ENCODE assay signal across 10 cellular contexts in the genomic region with DNA sequence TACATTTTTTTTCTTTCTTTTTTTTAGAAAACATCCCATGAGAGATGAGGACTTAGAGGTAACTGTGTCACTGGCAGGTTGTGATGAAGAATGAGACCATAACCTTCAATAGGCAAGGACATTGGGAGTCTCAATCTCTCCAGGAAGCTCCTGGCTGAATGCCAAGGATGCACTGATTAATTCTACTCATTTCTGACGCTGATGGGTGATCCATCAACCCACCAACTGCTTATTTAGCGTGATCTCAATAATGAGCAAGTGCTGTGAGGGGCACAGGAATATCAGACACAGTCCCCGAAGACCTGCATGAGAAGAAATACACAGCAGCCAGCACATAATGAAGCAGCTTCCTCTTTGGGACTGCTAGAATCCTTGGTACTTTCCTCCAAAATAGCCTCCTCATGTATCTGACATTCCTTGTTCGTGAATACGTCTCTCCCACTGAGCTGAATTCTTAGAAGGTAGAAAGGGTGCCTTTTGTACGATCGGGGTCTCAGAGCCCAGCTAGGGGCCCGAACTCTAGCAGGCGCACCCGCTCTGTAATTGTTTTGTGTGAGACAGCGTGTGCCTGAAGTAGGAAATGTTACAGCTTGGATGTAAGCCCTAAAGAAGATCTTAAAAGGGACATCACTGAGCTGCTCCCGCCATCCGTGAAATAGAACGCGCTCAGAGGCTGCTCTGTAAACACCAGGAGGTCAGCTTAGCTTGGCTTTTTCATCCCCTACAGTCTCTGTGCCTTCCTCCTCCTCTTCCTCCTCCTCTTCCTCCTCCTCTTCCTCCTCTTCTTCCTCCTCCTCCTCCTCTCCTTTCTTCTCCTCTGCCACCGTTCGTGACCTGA. TPM values are rescaled to one million over a fixed set of nuclear protein-coding genes. Genes with fewer than 3 reads are reported as not detected.
DNase-seq lines count a peak whose midpoint lies in the region; ATAC-seq and TF ChIP-seq lines count a peak whose summit lies in the region.
"Had no signal": no experiment of that assay in that cellular context is flagged by ENCODE, and none has a peak within 500 bp of the region (broad histone marks: within the 10 kb centered on the region; RNA-seq: fewer than 3 reads in every experiment).

No MANE protein-coding gene starts in this region.

- ATAC-seq in HG03039 (IDR thresholded peaks at IDR 0.05; ENCODE audit: unreplicated experiment) = no peak
- no peak for ATAC-seq in activated naive CD4-positive, alpha-beta T cell treated with anti-CD3 and anti-CD28 coated beads, Interleukin-2, amount 50 U/mL, for 72 hours
- ATAC-seq in stimulated activated memory B cell treated with anti-CD40 and anti-IgM and Interleukin-4, amounts not matched to agents 10 μg/mL and 1 μg/mL and 100 μg/mL, for 72 hours = no peak
- ATAC-seq in effector memory CD8-positive, alpha-beta T cell (replicated peaks) = no peak

- DNase-seq in GM23248 = peak; percentile 62
- DNase-seq in SK-MEL-5 (ENCODE audit: low read depth, low spot score) = peak; percentile 4
- peak; percentile 26 to 53 for DNase-seq in foreskin fibroblast
- DNase-seq in putamen (ENCODE audit: low spot score) = peak; percentile 7
- no peak for DNase-seq in activated naive CD4-positive, alpha-beta T cell treated with anti-CD3 and anti-CD28 coated beads, Interleukin-2, amount 50 U/mL, for 72 hours (ENCODE audit: low spot score in 2 of 2)
- no peak for DNase-seq in effector memory CD8-positive, alpha-beta T cell
- DNase-seq: activated T-cell treated with anti-CD3 and anti-CD28 coated beads, Interleukin-2, amount 50 U/mL, for 48 hours had no signal

- H3K27me3 ChIP-seq in GM23248 (replicated peaks; ENCODE audit: insufficient read depth) = no peaks in the 10 kb centered on the region

- no peak overlapping the region for H3K4me3 Mint-ChIP-seq in stimulated activated memory B cell treated with anti-CD40 and anti-IgM and Interleukin-4, amounts not matched to agents 10 μg/mL and 1 μg/mL and 100 μg/mL, for 72 hours
- H3K4me3 Mint-ChIP-seq in effector memory CD8-positive, alpha-beta T cell = no peak overlapping the region

- no peaks in the 10 kb centered on the region for H4K20me1 ChIP-seq in GM23248 (ENCODE audit: insufficient read depth)

- in situ Hi-C loops in GM23248 (cut with MboI) (no loop called here), SK-MEL-5 (cut with HindIII; ENCODE audit: low pct_unique_long_range_greater_than_20kb, low sequenced_read_pairs) (no loop called here)

- 25 to 28% methylated on average over 17 of the region's 17 CpGs for WGBS in GM23248 (ENCODE audit: low coverage in 1 of 2, low lambda C conversion rate in 2 of 2, missing lambda C conversion rate in 2 of 2), 2 experiments

- H3K9me2 ChIP-seq in GM23248 (ENCODE audit: insufficient read depth) = no peaks in the 10 kb centered on the region

- H3K79me2 ChIP-seq in GM23248 (ENCODE audit: insufficient read depth) = peaks cover 100% of the 10 kb centered on the region

- no peaks in the 10 kb centered on the region for H3K9me3 ChIP-seq in GM23248 (ENCODE audit: low read depth)

- no peak for TF ChIP-seq CTCF in foreskin fibroblast (IDR thresholded peaks at IDR 0.05; ENCODE audit: low read depth, low read length)

- peak overlapping the region; percentile 99 for H3K4me2 ChIP-seq in GM23248 (ENCODE audit: unreplicated experiment)

- peak overlapping the region; percentile 86 for H3K4me3 ChIP-seq in GM23248
- H3K4me3 ChIP-seq in foreskin fibroblast (ENCODE audit: low read depth in 1 of 2, low read length in 2 of 2) = peak overlapping the region; percentile 17 to 38

- H3F3A ChIP-seq in GM23248 (ENCODE audit: insufficient read depth) = peaks cover 90% of the 10 kb centered on the region

- peaks cover 43% of the 10 kb centered on the region for H3K36me3 ChIP-seq in GM23248 (ENCODE audit: low read depth)

- no peak overlapping the region for H2AFZ ChIP-seq in GM23248

- peaks cover 90% of the 10 kb centered on the region for H3K4me1 ChIP-seq in GM23248 (ENCODE audit: insufficient read depth)

- H3K27ac Mint-ChIP-seq in activated naive CD4-positive, alpha-beta T cell treated with anti-CD3 and anti-CD28 coated beads, Interleukin-2, amount 50 U/mL, for 72 hours = no peak overlapping the region
- no peak overlapping the region for H3K27ac Mint-ChIP-seq in stimulated activated memory B cell treated with anti-CD40 and anti-IgM and Interleukin-4, amounts not matched to agents 10 μg/mL and 1 μg/mL and 100 μg/mL, for 72 hours
- H3K27ac Mint-ChIP-seq in effector memory CD8-positive, alpha-beta T cell = no peak overlapping the region

- peaks cover 50% of the 10 kb centered on the region for H3K27me3 Mint-ChIP-seq in stimulated activated memory B cell treated with anti-CD40 and anti-IgM and Interleukin-4, amounts not matched to agents 10 μg/mL and 1 μg/mL and 100 μg/mL, for 72 hours
- H3K27me3 Mint-ChIP-seq in effector memory CD8-positive, alpha-beta T cell = peaks cover 65 to 82% of the 10 kb centered on the region in 2 donors

- H3K9ac ChIP-seq in GM23248 = peak overlapping the region; percentile 94

- H3K36me3 Mint-ChIP-seq in activated naive CD4-positive, alpha-beta T cell treated with anti-CD3 and anti-CD28 coated beads, Interleukin-2, amount 50 U/mL, for 72 hours = no peaks in the 10 kb centered on the region
- H3K36me3 Mint-ChIP-seq in stimulated activated memory B cell treated with anti-CD40 and anti-IgM and Interleukin-4, amounts not matched to agents 10 μg/mL and 1 μg/mL and 100 μg/mL, for 72 hours = no peaks in the 10 kb centered on the region
- no peaks in the 10 kb centered on the region for H3K36me3 Mint-ChIP-seq in effector memory CD8-positive, alpha-beta T cell (ENCODE audit: insufficient read depth)

- H3K9me3 Mint-ChIP-seq in activated naive CD4-positive, alpha-beta T cell treated with anti-CD3 and anti-CD28 coated beads, Interleukin-2, amount 50 U/mL, for 72 hours = no peaks in the 10 kb centered on the region
- no peaks in the 10 kb centered on the region for H3K9me3 Mint-ChIP-seq in stimulated activated memory B cell treated with anti-CD40 and anti-IgM and Interleukin-4, amounts not matched to agents 10 μg/mL and 1 μg/mL and 100 μg/mL, for 72 hours
- H3K9me3 Mint-ChIP-seq in effector memory CD8-positive, alpha-beta T cell = no peaks in the 10 kb centered on the region

- no peaks in the 10 kb centered on the region for H3K4me1 Mint-ChIP-seq in stimulated activated memory B cell treated with anti-CD40 and anti-IgM and Interleukin-4, amounts not matched to agents 10 μg/mL and 1 μg/mL and 100 μg/mL, for 72 hours
- H3K4me1 Mint-ChIP-seq in effector memory CD8-positive, alpha-beta T cell (ENCODE audit: low read depth in 2 of 2) = peaks cover 4 to 8% of the 10 kb centered on the region in 2 donors

- H3K27ac ChIP-seq in GM23248 = peak overlapping the region; percentile 93

RNA-seq across cellular contexts. Expression of gene CLMP, which starts 7.2 kb away (rescaled TPM):
- 195 and 215 TPM in 2 replicates for total RNA-seq in GM23248 (2014; rRNA removed; shearing (Covaris generic))
- 159 and 166 TPM in 2 replicates for polyA plus RNA-seq in GM23248 (2016; fragmentation: Nextera tagmentation; extraction: Ambion mirVana)
- not detected in 2 replicates for total RNA-seq in SK-MEL-5 (2014; rRNA removed; shearing (Covaris generic))
- not detected in 2 replicates for polyA plus RNA-seq in SK-MEL-5 (2015; cell fraction: cytosol; rRNA removed)
- polyA plus RNA-seq in SK-MEL-5 (2015; cell fraction: nucleus; rRNA removed) = not detected in 2 replicates
- under 1 TPM; 0.41 to 0.54 TPM for total RNA-seq in activated naive CD4-positive, alpha-beta T cell treated with anti-CD3 and anti-CD28 coated beads, Interleukin-2, amount 50 U/mL, for 72 hours
- total RNA-seq: HT-29 had no signal

Comparison
In these comparisons a context has a peak if more than half of its experiments do, and no peak if none do; other contexts are left out.
1. DNase-seq: peak in GM23248 (single experiment), SK-MEL-5 (single experiment), foreskin fibroblast (2 of 2) and putamen (single experiment); none in activated naive CD4-positive, alpha-beta T cell treated with anti-CD3 and anti-CD28 coated beads, Interleukin-2, amount 50 U/mL, for 72 hours (0 of 2) and effector memory CD8-positive, alpha-beta T cell (0 of 3).
2. RNA of gene CLMP, which starts 7.2 kb away (total RNA-seq): 195 to 215 TPM in GM23248; 0.41 to 0.54 TPM in activated naive CD4-positive, alpha-beta T cell treated with anti-CD3 and anti-CD28 coated beads, Interleukin-2, amount 50 U/mL, for 72 hours and not detected in SK-MEL-5; every median in the first group is over 100 times any median in the second.